Comparison of ENCODE assay signal across 10 cellular contexts in genomic region chr19:39679791-39680168, GRCh38. TPM values are rescaled to one million over a fixed set of nuclear protein-coding genes. Genes with fewer than 3 reads are reported as not detected.
DNase-seq lines count a peak whose midpoint lies in the region; ATAC-seq and TF ChIP-seq lines count a peak whose summit lies in the region.
"Had no signal": no experiment of that assay in that cellular context is flagged by ENCODE, and none has a peak within 500 bp of the region (broad histone marks: within the 10 kb centered on the region; RNA-seq: fewer than 3 reads in every experiment).

No MANE protein-coding gene starts in this region.

- no peaks in the 10 kb centered on the region for H3K36me3 ChIP-seq in uterus
- H3K36me3 ChIP-seq: stomach had no signal

- H3K4me1 ChIP-seq in uterus, result no peaks in the 10 kb centered on the region

- H3K4me3 Mint-ChIP-seq in activated T-cell treated with anti-CD3 and anti-CD28 coated beads, Interleukin-2, amount 50 U/mL, for 4 hours, result peak overlapping the region; percentile 74

- peaks cover 48% of the 10 kb centered on the region for H3K4me1 Mint-ChIP-seq in activated T-cell treated with anti-CD3 and anti-CD28 coated beads, Interleukin-2, amount 50 U/mL, for 4 hours (ENCODE audit: low read depth)

- no peak for TF ChIP-seq CTCF in uterus (IDR thresholded peaks at IDR 0.05)

- H3K36me3 Mint-ChIP-seq in activated T-cell treated with anti-CD3 and anti-CD28 coated beads, Interleukin-2, amount 50 U/mL, for 4 hours (ENCODE audit: insufficient read depth), result peaks cover 2% of the 10 kb centered on the region

- no peak overlapping the region for H3K4me3 ChIP-seq in uterus

- no peak for DNase-seq in activated T-cell treated with anti-CD3 and anti-CD28 coated beads, Interleukin-2, amount 50 U/mL, for 4 hours
- peak; percentile 39 to 58 for DNase-seq in stimulated activated CD4-positive, alpha-beta T cell treated with anti-CD3 and anti-CD28 coated beads, Interleukin-4, amount 100 ng/mL, for 4 hours
- DNase-seq in uterus (no peak), SHP77 (lab: John Stamatoyannopoulos, UW) (no peak), cerebellar cortex (ENCODE audit: low spot score) (no peak)
- DNase-seq: stomach had no signal

- no peak overlapping the region for H3K27ac ChIP-seq in uterus

- intact Hi-C loops in uterus (cut with DNase I; ENCODE audit: low total_unique reads), result no loop called here

- H3K27me3 Mint-ChIP-seq in activated T-cell treated with anti-CD3 and anti-CD28 coated beads, Interleukin-2, amount 50 U/mL, for 4 hours (ENCODE audit: low read depth), result no peaks in the 10 kb centered on the region

- no peaks in the 10 kb centered on the region for H3K9me3 ChIP-seq in uterus
- H3K9me3 ChIP-seq: stomach had no signal

- ATAC-seq in HG02973 (IDR thresholded peaks at IDR 0.05; ENCODE audit: unreplicated experiment), result peak; percentile 22
- peak; percentile 69 to 73 for ATAC-seq in activated T-cell treated with anti-CD3 and anti-CD28 coated beads, Interleukin-2, amount 50 U/mL, for 4 hours

- TF ChIP-seq POLR2A in GM19193 (IDR thresholded peaks at IDR 0.05; ENCODE audit: extremely low read depth, insufficient read depth, insufficient read length) (peak; percentile 11), uterus (IDR thresholded peaks at IDR 0.05) (no peak)

- no peaks in the 10 kb centered on the region for H3K9me3 Mint-ChIP-seq in activated T-cell treated with anti-CD3 and anti-CD28 coated beads, Interleukin-2, amount 50 U/mL, for 4 hours

- no peaks in the 10 kb centered on the region for H3K27me3 ChIP-seq in uterus
- H3K27me3 ChIP-seq: stomach had no signal

RNA-seq across cellular contexts. Expression of gene LGALS16, which starts 24.1 kb away (rescaled TPM):
- total RNA-seq in activated T-cell treated with anti-CD3 and anti-CD28 coated beads, Interleukin-2, amount 50 U/mL, for 4 hours, result not detected
- total RNA-seq in uterus, result not detected
- total RNA-seq: MCF 10A, osteoblast, stomach had no signal

RNA-seq across cellular contexts. Expression of gene LGALS14, which starts 24.5 kb away (rescaled TPM):
- total RNA-seq in activated T-cell treated with anti-CD3 and anti-CD28 coated beads, Interleukin-2, amount 50 U/mL, for 4 hours, result not detected
- not detected for total RNA-seq in uterus
- total RNA-seq: MCF 10A, osteoblast, stomach had no signal

RNA-seq across cellular contexts. Expression of gene CLC, which starts 58.0 kb away (rescaled TPM):
- 1 to 10 TPM in 2 of 3 donors, not detected in 1; 1.2 to 2.3 TPM for total RNA-seq in activated T-cell treated with anti-CD3 and anti-CD28 coated beads, Interleukin-2, amount 50 U/mL, for 4 hours
- total RNA-seq in uterus, result not detected
- total RNA-seq: MCF 10A, osteoblast had no signal

Comparison
In these comparisons a context has a peak if more than half of its experiments do, and no peak if none do; other contexts are left out.
1. DNase-seq: peak in stimulated activated CD4-positive, alpha-beta T cell treated with anti-CD3 and anti-CD28 coated beads, Interleukin-4, amount 100 ng/mL, for 4 hours (2 of 2); none in activated T-cell treated with anti-CD3 and anti-CD28 coated beads, Interleukin-2, amount 50 U/mL, for 4 hours (single experiment), uterus (0 of 2), SHP77 (0 of 2) and cerebellar cortex (single experiment).